In the genomic region with DNA sequence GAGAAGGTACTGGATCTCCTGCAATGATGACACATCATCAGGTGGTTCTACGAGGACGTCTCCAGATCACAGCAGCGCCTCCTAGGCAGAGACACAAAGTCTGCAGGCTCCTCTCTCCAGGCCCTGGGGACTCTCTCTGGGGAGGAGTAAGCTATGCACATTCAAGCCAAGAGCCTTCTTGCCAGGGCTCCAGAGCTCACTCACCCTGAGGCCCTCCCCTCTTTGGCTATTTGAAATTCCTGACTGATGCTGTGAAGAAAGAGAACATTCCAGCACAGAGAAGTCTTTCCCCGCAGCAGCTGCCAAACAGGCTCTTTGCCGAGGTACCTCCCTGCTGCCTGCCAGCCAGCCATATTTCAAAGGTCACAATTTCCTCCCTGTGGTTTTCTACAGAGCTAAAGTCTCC, we compare ENCODE assay signal across 8 cellular contexts.
DNase-seq lines count a peak whose midpoint lies in the region; ATAC-seq and TF ChIP-seq lines count a peak whose summit lies in the region.

No MANE protein-coding gene starts in this region.

- no peaks in the 10 kb centered on the region for H3K36me3 ChIP-seq in CD8-positive, alpha-beta T cell (ENCODE audit: insufficient read depth, low read length)
- H3K36me3 ChIP-seq in Panc1 (ENCODE audit: control insufficient read depth, insufficient read depth, low read length) (no peaks in the 10 kb centered on the region), mesodermal cell (ENCODE audit: control insufficient read depth, insufficient read depth, low read length) (no peaks in the 10 kb centered on the region), colonic mucosa (no peaks in the 10 kb centered on the region)

- ATAC-seq in CD8-positive, alpha-beta T cell = no peak
- ATAC-seq in Panc1 (peak; percentile 71), GM18861 (IDR thresholded peaks at IDR 0.05; ENCODE audit: unreplicated experiment) (no peak)

- H3K9ac ChIP-seq in colonic mucosa (ENCODE audit: low read depth in 2 of 2, low read length in 2 of 2) = no peak overlapping the region

- peak overlapping the region; percentile 79 for H3K27ac Mint-ChIP-seq in CD8-positive, alpha-beta T cell

- CTCF ChIA-PET in CD8-positive, alpha-beta T cell (lab: Charles Lee) = interaction anchor here (1.3 to 5.4 kb wide), 5 partner anchors 10 to 120 kb away, joined by 3 to 35 read pairs (median 27); no protein-coding TSS in a partner anchor
- CTCF ChIA-PET in Panc1 (lab: Charles Lee) = no interaction called here

- H3K27ac ChIP-seq in CD8-positive, alpha-beta T cell (ENCODE audit: low read depth, low read length) = no peak overlapping the region
- H3K27ac ChIP-seq in Panc1 (ENCODE audit: low read length) = no peak overlapping the region
- peak overlapping the region; percentile 16 for H3K27ac ChIP-seq in mesodermal cell (ENCODE audit: low read depth, low read length, severe bottlenecking)
- H3K27ac ChIP-seq in colonic mucosa = no peak overlapping the region

- H3K4me3 ChIP-seq in CD8-positive, alpha-beta T cell (ENCODE audit: low read depth, low read length) = no peak overlapping the region
- H3K4me3 ChIP-seq in Panc1 (ENCODE audit: low read depth in 2 of 2, low read length in 2 of 2) (no peak overlapping the region), mesodermal cell (ENCODE audit: extremely low read depth, insufficient read depth, low read length, poor library complexity, severe bottlenecking) (no peak overlapping the region), colonic mucosa (no peak overlapping the region)

- intact Hi-C loops in CD8-positive, alpha-beta T cell (cut with DNase I, micrococcal nuclease) = loop anchor here (2.0 to 10.0 kb wide), 3 partner anchors 339 to 694 kb away; a partner anchor contains a TSS
- intact Hi-C loops in Panc1 (cut with micrococcal nuclease; ENCODE audit: unreplicated experiment) (no loop called here), colonic mucosa (cut with DNase I) (no loop called here)

- DNase-seq in CD8-positive, alpha-beta T cell = peak in 2 of 7 experiments; percentile 31 to 45
- DNase-seq in Panc1 (ENCODE audit: low read depth, low spot score) (no peak), epidermal melanocyte (ENCODE audit: insufficient read length, low spot score) (peak; percentile 40), NOMO-1 treated with DMSO at 0.1 percent for 48 hours (lab: John Stamatoyannopoulos, UW; ENCODE audit: unreplicated experiment) (no peak), colonic mucosa (no peak)
- no peak for DNase-seq in activated CD4-positive, CD25-positive, alpha-beta regulatory T cell (lab: John Stamatoyannopoulos, UW)

- H3K4me3 Mint-ChIP-seq in CD8-positive, alpha-beta T cell = no peak overlapping the region

- H3K27me3 ChIP-seq in CD8-positive, alpha-beta T cell (ENCODE audit: insufficient read depth, low read length) = no peaks in the 10 kb centered on the region
- H3K27me3 ChIP-seq in Panc1 (ENCODE audit: control insufficient read depth, insufficient read depth, low read length) (no peaks in the 10 kb centered on the region), colonic mucosa (no peaks in the 10 kb centered on the region)

- H3K4me1 Mint-ChIP-seq in CD8-positive, alpha-beta T cell (ENCODE audit: low read depth) = peaks cover 42% of the 10 kb centered on the region

- in situ Hi-C loops in Panc1 (cut with HindIII; ENCODE audit: low pct_unique_long_range_greater_than_20kb, low sequenced_read_pairs) = no loop called here

- H3K9me3 Mint-ChIP-seq in CD8-positive, alpha-beta T cell = no peaks in the 10 kb centered on the region

- no TSS peak for BruUV-seq in Panc1 (replicated peaks; lab: Mats Ljungman, UMichigan)

- no peak for TF ChIP-seq CTCF in CD8-positive, alpha-beta T cell (IDR thresholded peaks at IDR 0.05)
- TF ChIP-seq CTCF in Panc1 (IDR thresholded peaks at IDR 0.05) (no peak), colonic mucosa (IDR thresholded peaks at IDR 0.05) (no peak)

- H3K4me1 ChIP-seq in CD8-positive, alpha-beta T cell (ENCODE audit: insufficient read depth, low read length) = peaks cover 42% of the 10 kb centered on the region
- H3K4me1 ChIP-seq in Panc1 (ENCODE audit: control insufficient read depth, insufficient read depth, low read length) (no peaks in the 10 kb centered on the region), mesodermal cell (ENCODE audit: control insufficient read depth, insufficient read depth, low read length, poor library complexity, severe bottlenecking) (peaks cover 6% of the 10 kb centered on the region), colonic mucosa (no peaks in the 10 kb centered on the region)

- POLR2A ChIA-PET in CD8-positive, alpha-beta T cell (lab: Charles Lee) = interaction anchor here (1.2 kb wide), 1 partner anchor 9 kb away, joined by 4 read pairs; no protein-coding TSS in a partner anchor
- POLR2A ChIA-PET in Panc1 (lab: Charles Lee) = no interaction called here

- 52 to 54% methylated on average over 3 of the region's 5 CpGs for WGBS in mesodermal cell (ENCODE audit: insufficient coverage in 2 of 2), 2 experiments

- H3K9me3 ChIP-seq in CD8-positive, alpha-beta T cell (ENCODE audit: low read length) = no peaks in the 10 kb centered on the region
- H3K9me3 ChIP-seq in Panc1 (ENCODE audit: control insufficient read depth, insufficient read depth, low read depth, low read length) (no peaks in the 10 kb centered on the region), mesodermal cell (ENCODE audit: control insufficient read depth, low read length) (no peaks in the 10 kb centered on the region), colonic mucosa (no peaks in the 10 kb centered on the region)

- no peaks in the 10 kb centered on the region for H3K27me3 Mint-ChIP-seq in CD8-positive, alpha-beta T cell (ENCODE audit: low read depth)

- H3K36me3 Mint-ChIP-seq in CD8-positive, alpha-beta T cell = peaks cover 5% of the 10 kb centered on the region

Comparison
In these comparisons a context has a peak if more than half of its experiments do, and no peak if none do; other contexts are left out.
1. intact Hi-C loops: an anchor here in CD8-positive, alpha-beta T cell (2.0 to 10.0 kb wide); none called in Panc1 and colonic mucosa.